26 cellular contexts compared by ENCODE assay signal in the genomic region with DNA sequence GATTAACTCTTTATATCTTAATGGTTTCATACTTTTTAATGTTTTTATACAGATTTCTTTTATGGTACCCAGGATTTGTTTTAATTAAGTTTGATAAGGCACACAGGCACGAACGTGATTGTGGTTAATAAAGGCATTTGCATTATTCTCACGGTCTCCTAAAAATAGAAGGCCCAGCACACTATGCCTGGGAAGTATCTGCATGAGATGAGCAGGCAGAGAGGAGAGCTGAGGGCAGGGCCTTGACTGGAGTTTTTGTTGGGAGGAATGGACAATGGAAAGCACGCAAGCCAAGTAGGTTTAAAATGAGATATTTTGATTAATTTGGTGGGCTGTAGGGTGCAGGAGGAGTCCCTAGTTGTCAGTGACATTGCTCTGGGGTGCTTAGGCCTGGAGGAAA.
"Had no signal": no experiment of that assay in that cellular context is flagged by ENCODE, and none has a peak within 500 bp of the region (broad histone marks: within the 10 kb centered on the region; RNA-seq: fewer than 3 reads in every experiment).

No MANE protein-coding gene starts in this region.

- DNase-seq: colonic mucosa; cortex of kidney; effector CD8-positive, alpha-beta T cell; effector memory CD8-positive, alpha-beta T cell; endodermal cell; erythroblast; esophagus squamous epithelium; foreskin fibroblast; foreskin melanocyte; gastrocnemius medialis; heart left ventricle; hypothalamus; immature natural killer cell; islet precursor cell; kidney; kidney glomerular epithelial cell; left colon; left ventricle myocardium inferior; lower lobe of right lung; mesenchymal stem cell; midbrain; naive thymus-derived CD4-positive, alpha-beta T cell had no signal

- H3K27ac ChIP-seq: colonic mucosa, epithelial cell of prostate, esophagus squamous epithelium, gastrocnemius medialis, heart left ventricle, hepatocyte, left ventricle myocardium inferior, lower lobe of right lung had no signal

- H3K9me3 ChIP-seq: colonic mucosa, esophagus squamous epithelium, gastrocnemius medialis, heart left ventricle, left ventricle myocardium inferior, lower lobe of right lung had no signal

- H3K79me2 ChIP-seq: hepatocyte had no signal

- H3K27me3 ChIP-seq: colonic mucosa, esophagus squamous epithelium, gastrocnemius medialis, heart left ventricle, hepatocyte had no signal

- H3K4me2 ChIP-seq: hepatocyte had no signal

- H3K4me3 ChIP-seq: colonic mucosa, esophagus squamous epithelium, gastrocnemius medialis, heart left ventricle, hepatocyte, left ventricle myocardium inferior, lower lobe of right lung had no signal

- ATAC-seq: effector memory CD8-positive, alpha-beta T cell; esophagus mucosa; gastrocnemius medialis; left colon; left lobe of liver; lower lobe of right lung; naive thymus-derived CD4-positive, alpha-beta T cell had no signal

- H2AFZ ChIP-seq: hepatocyte had no signal

- H3K36me3 ChIP-seq: colonic mucosa, esophagus squamous epithelium, gastrocnemius medialis, heart left ventricle, left ventricle myocardium inferior, lower lobe of right lung had no signal
